ENCODE assay signal across 22 cellular contexts in genomic region chr6:71368284-71368683, GRCh38.
"Had no signal": no experiment of that assay in that cellular context is flagged by ENCODE, and none has a peak within 500 bp of the region (broad histone marks: within the 10 kb centered on the region; RNA-seq: fewer than 3 reads in every experiment).

No MANE protein-coding gene starts in this region.

- H2AFZ ChIP-seq: parathyroid adenoma had no signal

- H3K36me3 Mint-ChIP-seq: activated naive CD8-positive, alpha-beta T cell treated with anti-CD3 and anti-CD28 coated beads, Interleukin-2, amount 10 ng/mL, durations not matched to agents 7 days and 5 days; immature natural killer cell; memory B cell; natural killer cell; stimulated activated effector memory CD8-positive, alpha-beta T cell treated with anti-CD3 and anti-CD28 coated beads, Interleukin-12 subunit alpha, Interleukin-12 subunit beta, amount 100 ng/mL, for 72 hours had no signal

- H3K9me3 Mint-ChIP-seq: activated naive CD8-positive, alpha-beta T cell treated with anti-CD3 and anti-CD28 coated beads, Interleukin-2, amount 10 ng/mL, durations not matched to agents 7 days and 5 days; activated T-helper 17 cell treated with anti-CD3 and anti-CD28 coated beads, Interleukin-2, amount 50 U/mL, for 72 hours; immature natural killer cell; memory B cell; natural killer cell; stimulated activated effector memory CD8-positive, alpha-beta T cell treated with anti-CD3 and anti-CD28 coated beads, Interleukin-12 subunit alpha, Interleukin-12 subunit beta, amount 100 ng/mL, for 72 hours; T-helper 1 cell treated with Interleukin-12 subunit alpha and Interleukin-12 subunit beta and Interleukin-4 antibody, amounts not matched to agents 30 μg/mL and 1 μg/mL, for 36 hours had no signal

- H3K36me3 ChIP-seq: neutrophil, right lobe of liver, thyroid gland had no signal

- H3K4me3 ChIP-seq: coronary artery, esophagus muscularis mucosa, gastroesophageal sphincter, heart right ventricle, right lobe of liver, thyroid gland had no signal

- H3K9ac ChIP-seq: parathyroid adenoma had no signal

- H3K27ac ChIP-seq: coronary artery, esophagus muscularis mucosa, gastroesophageal sphincter, neutrophil, parathyroid adenoma, right lobe of liver, thyroid gland, VCaP had no signal

- ATAC-seq: activated T-helper 17 cell treated with anti-CD3 and anti-CD28 coated beads, Interleukin-2, amount 50 U/mL, for 72 hours; gastroesophageal sphincter; heart right ventricle; left ventricle myocardium superior; natural killer cell; right lobe of liver; stimulated activated effector memory CD8-positive, alpha-beta T cell treated with anti-CD3 and anti-CD28 coated beads, Interleukin-12 subunit alpha, Interleukin-12 subunit beta, amount 100 ng/mL, for 72 hours had no signal

- H3K27me3 ChIP-seq: esophagus muscularis mucosa, gastroesophageal sphincter, heart right ventricle, neutrophil, right lobe of liver, thyroid gland had no signal

- H3K9me3 ChIP-seq: esophagus muscularis mucosa, gastroesophageal sphincter, heart right ventricle, neutrophil, right lobe of liver, thyroid gland had no signal

- H3K79me2 ChIP-seq: parathyroid adenoma had no signal

- DNase-seq: activated CD4-positive, alpha-beta T cell treated with anti-CD3 and anti-CD28 coated beads, Interleukin-2, amount 50 U/mL, for 4 hours; activated naive CD4-positive, alpha-beta T cell; activated naive CD8-positive, alpha-beta T cell treated with anti-CD3 and anti-CD28 coated beads, Interleukin-2, amount 10 ng/mL, durations not matched to agents 7 days and 5 days; activated T-cell treated with anti-CD3 and anti-CD28 coated beads for 4 hours; anterior cingulate cortex; heart right ventricle; immature natural killer cell; left ventricle myocardium superior; natural killer cell; right lobe of liver; stimulated activated CD4-positive, alpha-beta T cell treated with anti-CD3 and anti-CD28 coated beads, Interleukin-4, amount 100 ng/mL, for 24 hours; thyroid gland had no signal

- H3K4me3 Mint-ChIP-seq: activated naive CD8-positive, alpha-beta T cell treated with anti-CD3 and anti-CD28 coated beads, Interleukin-2, amount 10 ng/mL, durations not matched to agents 7 days and 5 days; activated T-helper 17 cell treated with anti-CD3 and anti-CD28 coated beads, Interleukin-2, amount 50 U/mL, for 72 hours; immature natural killer cell; memory B cell; natural killer cell; stimulated activated effector memory CD8-positive, alpha-beta T cell treated with anti-CD3 and anti-CD28 coated beads, Interleukin-12 subunit alpha, Interleukin-12 subunit beta, amount 100 ng/mL, for 72 hours; T-helper 1 cell treated with Interleukin-12 subunit alpha and Interleukin-12 subunit beta and Interleukin-4 antibody, amounts not matched to agents 30 μg/mL and 1 μg/mL, for 36 hours had no signal

- H3K27ac Mint-ChIP-seq: activated T-helper 17 cell treated with anti-CD3 and anti-CD28 coated beads, Interleukin-2, amount 50 U/mL, for 72 hours; immature natural killer cell; memory B cell; natural killer cell; stimulated activated effector memory CD8-positive, alpha-beta T cell treated with anti-CD3 and anti-CD28 coated beads, Interleukin-12 subunit alpha, Interleukin-12 subunit beta, amount 100 ng/mL, for 72 hours; T-helper 1 cell treated with Interleukin-12 subunit alpha and Interleukin-12 subunit beta and Interleukin-4 antibody, amounts not matched to agents 30 μg/mL and 1 μg/mL, for 36 hours had no signal

- H3K4me1 ChIP-seq: right lobe of liver had no signal
